In genomic region chr2:240064898-240065297, GRCh38 we compare ENCODE assay signal across 9 cellular contexts. TPM values are rescaled to one million over a fixed set of nuclear protein-coding genes. Genes with fewer than 3 reads are reported as not detected.
"Had no signal": no experiment of that assay in that cellular context is flagged by ENCODE, and none has a peak within 500 bp of the region (broad histone marks: within the 10 kb centered on the region; RNA-seq: fewer than 3 reads in every experiment).

No MANE protein-coding gene starts in this region.

- DNase-seq: IMR-90, KBM-7, KG1 had no signal

- H3K36me3 Mint-ChIP-seq: IgD-negative memory B cell had no signal

- H3K27ac ChIP-seq: HL-60 had no signal

- H3K4me3 ChIP-seq: K562 had no signal

- FAIRE-seq: HTR-8/SVneo, K562 had no signal

- H3K4me1 Mint-ChIP-seq: IgD-negative memory B cell had no signal

- H3K4me3 Mint-ChIP-seq: IgD-negative memory B cell had no signal

- H3K27ac Mint-ChIP-seq: IgD-negative memory B cell had no signal

- ATAC-seq: K562 had no signal

RNA-seq across cellular contexts. Expression of gene OR6B3, which starts 11.6 kb away (rescaled TPM):
- total RNA-seq: HT-29, HT1080, IMR-90, K562 had no signal
- polyA plus RNA-seq: IgD-negative memory B cell, IMR-90, K562 had no signal

RNA-seq across cellular contexts. Expression of gene OR6B2, which starts 34.7 kb away (rescaled TPM):
- total RNA-seq: HT-29, HT1080, IMR-90, K562 had no signal
- polyA plus RNA-seq: IgD-negative memory B cell, IMR-90, K562 had no signal
